In genomic region chr1:40405812-40406211, GRCh38 we compare ENCODE assay signal across 1 cellular context.
TF ChIP-seq lines count a peak whose summit lies in the region.

No MANE protein-coding gene starts in this region.

TF ChIP-seq in HEK293, 187 proteins besides CTCF, POLR2A, EP300 and RAD21 (continues in another document):
- TF ChIP-seq ZBTB44 (tag by site-specific recombination; IDR thresholded peaks at IDR 0.05) (peak; percentile 75), SCRT2 (tag by site-specific recombination; IDR thresholded peaks at IDR 0.05) (no peak), ZBTB6 (tag by site-specific recombination; IDR thresholded peaks at IDR 0.05) (no peak), ZBTB11 (tag by site-specific recombination; conservative IDR thresholded peaks at IDR 0.05; ENCODE audit: low read depth) (no peak; the same call in 1 of the 2 replicates), ZNF266 (tag by site-specific recombination; IDR thresholded peaks at IDR 0.05; ENCODE audit: low read depth) (no peak), KLF1 (tag by site-specific recombination; IDR thresholded peaks at IDR 0.05) (no peak), ZNF555 (tag by site-specific recombination; conservative IDR thresholded peaks at IDR 0.05) (no peak), HOXA7 (CRISPR knock-in tag; IDR thresholded peaks at IDR 0.05; ENCODE audit: borderline replicate concordance) (no peak), ZNF792 (tag by site-specific recombination; IDR thresholded peaks at IDR 0.05) (no peak), ZNF658 (tag by site-specific recombination; IDR thresholded peaks at IDR 0.05) (no peak), SETDB1 (IDR thresholded peaks at IDR 0.05; ENCODE audit: insufficient read length, low read length) (no peak), ZNF670 (tag by site-specific recombination; IDR thresholded peaks at IDR 0.05; ENCODE audit: low read depth) (no peak), ZNF558 (tag by site-specific recombination; IDR thresholded peaks at IDR 0.05) (no peak), ZBTB20 (tag by site-specific recombination; IDR thresholded peaks at IDR 0.05) (no peak), ZEB2 (tag by site-specific recombination; IDR thresholded peaks at IDR 0.05) (no peak), ZNF629 (tag by site-specific recombination; IDR thresholded peaks at IDR 0.05) (no peak), ZNF529 (tag by site-specific recombination; IDR thresholded peaks at IDR 0.05; ENCODE audit: insufficient replicate concordance) (no peak), HOXD13 (CRISPR knock-in tag; IDR thresholded peaks at IDR 0.05; ENCODE audit: borderline replicate concordance) (no peak), ZNF664 (tag by site-specific recombination; IDR thresholded peaks at IDR 0.05) (no peak), ZBTB17 (tag by site-specific recombination; IDR thresholded peaks at IDR 0.05) (0 out of 2 replicates have a peak, but pooled peaks have one; percentile 25), ZSCAN5A (tag by site-specific recombination; IDR thresholded peaks at IDR 0.05) (no peak), ZNF341 (tag by site-specific recombination; IDR thresholded peaks at IDR 0.05; ENCODE audit: low read depth) (no peak), GLIS2 (tag by site-specific recombination; IDR thresholded peaks at IDR 0.05) (no peak), KLF7 (tag by site-specific recombination; IDR thresholded peaks at IDR 0.05; ENCODE audit: borderline replicate concordance) (no peak), ZNF274 (IDR thresholded peaks at IDR 0.05; ENCODE audit: low read length) (no peak), ZNF274 (tag by site-specific recombination; IDR thresholded peaks at IDR 0.05; ENCODE audit: borderline replicate concordance) (no peak), ZNF362 (tag by site-specific recombination; IDR thresholded peaks at IDR 0.05) (no peak), ZNF416 (tag by site-specific recombination; IDR thresholded peaks at IDR 0.05) (no peak), ZNF701 (tag by site-specific recombination; IDR thresholded peaks at IDR 0.05) (no peak), SP3 (tag by site-specific recombination; IDR thresholded peaks at IDR 0.05) (no peak), YY1 (tag by site-specific recombination; IDR thresholded peaks at IDR 0.05) (no peak)
- TF ChIP-seq, protein P1, sequence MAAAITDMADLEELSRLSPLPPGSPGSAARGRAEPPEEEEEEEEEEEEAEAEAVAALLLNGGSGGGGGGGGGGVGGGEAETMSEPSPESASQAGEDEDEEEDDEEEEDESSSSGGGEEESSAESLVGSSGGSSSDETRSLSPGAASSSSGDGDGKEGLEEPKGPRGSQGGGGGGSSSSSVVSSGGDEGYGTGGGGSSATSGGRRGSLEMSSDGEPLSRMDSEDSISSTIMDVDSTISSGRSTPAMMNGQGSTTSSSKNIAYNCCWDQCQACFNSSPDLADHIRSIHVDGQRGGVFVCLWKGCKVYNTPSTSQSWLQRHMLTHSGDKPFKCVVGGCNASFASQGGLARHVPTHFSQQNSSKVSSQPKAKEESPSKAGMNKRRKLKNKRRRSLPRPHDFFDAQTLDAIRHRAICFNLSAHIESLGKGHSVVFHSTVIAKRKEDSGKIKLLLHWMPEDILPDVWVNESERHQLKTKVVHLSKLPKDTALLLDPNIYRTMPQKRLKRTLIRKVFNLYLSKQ (tag by site-specific recombination; IDR thresholded peaks at IDR 0.05; ENCODE audit: borderline replicate concordance): no peak
- TF ChIP-seq, protein P2, sequence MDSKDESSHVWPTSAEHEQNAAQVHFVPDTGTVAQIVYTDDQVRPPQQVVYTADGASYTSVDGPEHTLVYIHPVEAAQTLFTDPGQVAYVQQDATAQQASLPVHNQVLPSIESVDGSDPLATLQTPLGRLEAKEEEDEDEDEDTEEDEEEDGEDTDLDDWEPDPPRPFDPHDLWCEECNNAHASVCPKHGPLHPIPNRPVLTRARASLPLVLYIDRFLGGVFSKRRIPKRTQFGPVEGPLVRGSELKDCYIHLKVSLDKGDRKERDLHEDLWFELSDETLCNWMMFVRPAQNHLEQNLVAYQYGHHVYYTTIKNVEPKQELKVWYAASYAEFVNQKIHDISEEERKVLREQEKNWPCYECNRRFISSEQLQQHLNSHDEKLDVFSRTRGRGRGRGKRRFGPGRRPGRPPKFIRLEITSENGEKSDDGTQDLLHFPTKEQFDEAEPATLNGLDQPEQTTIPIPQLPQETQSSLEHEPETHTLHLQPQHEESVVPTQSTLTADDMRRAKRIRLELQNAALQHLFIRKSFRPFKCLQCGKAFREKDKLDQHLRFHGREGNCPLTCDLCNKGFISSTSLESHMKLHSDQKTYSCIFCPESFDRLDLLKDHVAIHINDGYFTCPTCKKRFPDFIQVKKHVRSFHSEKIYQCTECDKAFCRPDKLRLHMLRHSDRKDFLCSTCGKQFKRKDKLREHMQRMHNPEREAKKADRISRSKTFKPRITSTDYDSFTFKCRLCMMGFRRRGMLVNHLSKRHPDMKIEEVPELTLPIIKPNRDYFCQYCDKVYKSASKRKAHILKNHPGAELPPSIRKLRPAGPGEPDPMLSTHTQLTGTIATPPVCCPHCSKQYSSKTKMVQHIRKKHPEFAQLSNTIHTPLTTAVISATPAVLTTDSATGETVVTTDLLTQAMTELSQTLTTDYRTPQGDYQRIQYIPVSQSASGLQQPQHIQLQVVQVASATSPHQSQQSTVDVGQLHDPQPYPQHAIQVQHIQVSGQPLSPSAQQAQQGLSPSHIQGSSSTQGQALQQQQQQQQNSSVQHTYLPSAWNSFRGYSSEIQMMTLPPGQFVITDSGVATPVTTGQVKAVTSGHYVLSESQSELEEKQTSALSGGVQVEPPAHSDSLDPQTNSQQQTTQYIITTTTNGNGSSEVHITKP (tag by site-specific recombination; IDR thresholded peaks at IDR 0.05): no peak
- TF ChIP-seq, protein P3, sequence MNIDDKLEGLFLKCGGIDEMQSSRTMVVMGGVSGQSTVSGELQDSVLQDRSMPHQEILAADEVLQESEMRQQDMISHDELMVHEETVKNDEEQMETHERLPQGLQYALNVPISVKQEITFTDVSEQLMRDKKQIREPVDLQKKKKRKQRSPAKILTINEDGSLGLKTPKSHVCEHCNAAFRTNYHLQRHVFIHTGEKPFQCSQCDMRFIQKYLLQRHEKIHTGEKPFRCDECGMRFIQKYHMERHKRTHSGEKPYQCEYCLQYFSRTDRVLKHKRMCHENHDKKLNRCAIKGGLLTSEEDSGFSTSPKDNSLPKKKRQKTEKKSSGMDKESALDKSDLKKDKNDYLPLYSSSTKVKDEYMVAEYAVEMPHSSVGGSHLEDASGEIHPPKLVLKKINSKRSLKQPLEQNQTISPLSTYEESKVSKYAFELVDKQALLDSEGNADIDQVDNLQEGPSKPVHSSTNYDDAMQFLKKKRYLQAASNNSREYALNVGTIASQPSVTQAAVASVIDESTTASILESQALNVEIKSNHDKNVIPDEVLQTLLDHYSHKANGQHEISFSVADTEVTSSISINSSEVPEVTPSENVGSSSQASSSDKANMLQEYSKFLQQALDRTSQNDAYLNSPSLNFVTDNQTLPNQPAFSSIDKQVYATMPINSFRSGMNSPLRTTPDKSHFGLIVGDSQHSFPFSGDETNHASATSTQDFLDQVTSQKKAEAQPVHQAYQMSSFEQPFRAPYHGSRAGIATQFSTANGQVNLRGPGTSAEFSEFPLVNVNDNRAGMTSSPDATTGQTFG (tag by site-specific recombination; IDR thresholded peaks at IDR 0.05; ENCODE audit: borderline replicate concordance): no peak
- TF ChIP-seq, protein P4, sequence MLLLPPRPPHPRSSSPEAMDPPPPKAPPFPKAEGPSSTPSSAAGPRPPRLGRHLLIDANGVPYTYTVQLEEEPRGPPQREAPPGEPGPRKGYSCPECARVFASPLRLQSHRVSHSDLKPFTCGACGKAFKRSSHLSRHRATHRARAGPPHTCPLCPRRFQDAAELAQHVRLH (tag by site-specific recombination; IDR thresholded peaks at IDR 0.05): peak; percentile 65; the same call in 1 of the 2 replicates
- TF ChIP-seq, protein P5, sequence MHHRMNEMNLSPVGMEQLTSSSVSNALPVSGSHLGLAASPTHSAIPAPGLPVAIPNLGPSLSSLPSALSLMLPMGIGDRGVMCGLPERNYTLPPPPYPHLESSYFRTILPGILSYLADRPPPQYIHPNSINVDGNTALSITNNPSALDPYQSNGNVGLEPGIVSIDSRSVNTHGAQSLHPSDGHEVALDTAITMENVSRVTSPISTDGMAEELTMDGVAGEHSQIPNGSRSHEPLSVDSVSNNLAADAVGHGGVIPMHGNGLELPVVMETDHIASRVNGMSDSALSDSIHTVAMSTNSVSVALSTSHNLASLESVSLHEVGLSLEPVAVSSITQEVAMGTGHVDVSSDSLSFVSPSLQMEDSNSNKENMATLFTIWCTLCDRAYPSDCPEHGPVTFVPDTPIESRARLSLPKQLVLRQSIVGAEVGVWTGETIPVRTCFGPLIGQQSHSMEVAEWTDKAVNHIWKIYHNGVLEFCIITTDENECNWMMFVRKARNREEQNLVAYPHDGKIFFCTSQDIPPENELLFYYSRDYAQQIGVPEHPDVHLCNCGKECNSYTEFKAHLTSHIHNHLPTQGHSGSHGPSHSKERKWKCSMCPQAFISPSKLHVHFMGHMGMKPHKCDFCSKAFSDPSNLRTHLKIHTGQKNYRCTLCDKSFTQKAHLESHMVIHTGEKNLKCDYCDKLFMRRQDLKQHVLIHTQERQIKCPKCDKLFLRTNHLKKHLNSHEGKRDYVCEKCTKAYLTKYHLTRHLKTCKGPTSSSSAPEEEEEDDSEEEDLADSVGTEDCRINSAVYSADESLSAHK (tag by site-specific recombination; IDR thresholded peaks at IDR 0.05): peak; percentile 73
